17 cellular contexts compared by ENCODE assay signal in the genomic region with DNA sequence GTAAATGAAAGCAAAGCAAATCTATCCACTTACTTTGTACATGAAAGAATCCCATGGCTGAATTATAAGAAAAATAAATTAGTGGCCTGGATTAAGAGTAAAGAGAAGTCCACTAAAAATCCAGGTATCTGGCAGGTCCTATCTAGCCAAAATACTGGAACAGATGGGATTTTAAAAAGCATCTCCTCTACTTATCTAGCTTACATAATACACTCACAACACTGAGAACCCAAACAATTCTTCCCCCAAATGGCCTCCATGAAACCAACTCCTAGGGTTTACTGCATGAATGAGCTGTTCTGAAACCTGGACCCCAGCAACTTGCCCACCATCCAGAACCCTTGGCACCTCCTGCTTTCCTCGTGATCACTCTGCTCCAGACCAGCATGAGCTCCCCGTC.
DNase-seq lines count a peak whose midpoint lies in the region; FAIRE-seq and TF ChIP-seq lines count a peak whose summit lies in the region.
"Had no signal": no experiment of that assay in that cellular context is flagged by ENCODE, and none has a peak within 500 bp of the region (broad histone marks: within the 10 kb centered on the region; RNA-seq: fewer than 3 reads in every experiment).

No MANE protein-coding gene starts in this region.

- no peak overlapping the region for H3K4me3 ChIP-seq in bronchial epithelial cell (ENCODE audit: low read depth, low read length)
- H3K4me3 ChIP-seq in sigmoid colon: no peak overlapping the region
- H3K4me3 ChIP-seq: BLaER1 treated with 17β-estradiol and CSF1 and Interleukin-3, amounts not matched to agents 10 nM and 100 nM; GM12878; GM23248 had no signal

- WGBS in sigmoid colon, 2 donors: 90 to 93% methylated on average over 2 of the region's 2 CpGs

- H3K4me1 ChIP-seq in sigmoid colon: peaks cover 0 to 30% (median 7%) of the 10 kb centered on the region in 4 donors

- no peak for DNase-seq in bronchial epithelial cell (ENCODE audit: low read depth)
- DNase-seq in sigmoid colon: no peak
- DNase-seq in dermis blood vessel endothelial cell: no peak
- DNase-seq in amniotic stem cell (lab: John Stamatoyannopoulos, UW): no peak
- DNase-seq in activated CD4-positive, alpha-beta T cell treated with anti-CD3 and anti-CD28 coated beads, Interleukin-2, amount 50 U/mL, for 1 hour: no peak
- no peak for DNase-seq in NCI-H345 treated with DMSO at 0.1 percent for 48 hours (lab: John Stamatoyannopoulos, UW; ENCODE audit: unreplicated experiment)
- DNase-seq: 8988T; AML-193; Calu3; CD4-positive, alpha-beta T cell; DMS 273 treated with DMSO at 0.1 percent for 48 hours; GM23248; H7 had no signal

- H3K27ac ChIP-seq in C4-2B (0 out of 2 replicates have a peak overlapping the region, but pooled peaks have one; percentile 19), sigmoid colon (peak overlapping the region in 3 of 4 donors; percentile 30 to 55 (median 35))
- H3K27ac ChIP-seq: BLaER1 treated with 17β-estradiol and CSF1 and Interleukin-3, amounts not matched to agents 10 nM and 100 nM; GM23248 had no signal

- peak; percentile 62 for FAIRE-seq in bronchial epithelial cell (lab: Jason Lieb, UNC)
- FAIRE-seq: GM12878 had no signal

- H3K9me3 Mint-ChIP-seq in nephron: no peaks in the 10 kb centered on the region
- H3K9me3 Mint-ChIP-seq: CD4-positive, alpha-beta T cell had no signal

- H3K4me3 Mint-ChIP-seq in nephron: no peak overlapping the region
- H3K4me3 Mint-ChIP-seq: CD4-positive, alpha-beta T cell had no signal

- intact Hi-C loops in sigmoid colon (cut with DNase I): no loop called here

- no peaks in the 10 kb centered on the region for H3K27me3 ChIP-seq in bronchial epithelial cell (ENCODE audit: control insufficient read depth, insufficient read depth, low read length)
- no peaks in the 10 kb centered on the region for H3K27me3 ChIP-seq in sigmoid colon
- H3K27me3 ChIP-seq: BLaER1 treated with 17β-estradiol and CSF1 and Interleukin-3, amounts not matched to agents 10 nM and 100 nM had no signal

- H3K36me3 ChIP-seq in bronchial epithelial cell (ENCODE audit: control insufficient read depth, insufficient read depth, low read length) (no peaks in the 10 kb centered on the region), sigmoid colon (no peaks in the 10 kb centered on the region)
- H3K36me3 ChIP-seq: BLaER1 treated with 17β-estradiol and CSF1 and Interleukin-3, amounts not matched to agents 10 nM and 100 nM had no signal

- no peak for TF ChIP-seq POLR2A in sigmoid colon (IDR thresholded peaks at IDR 0.05)

- H3K4me1 Mint-ChIP-seq in nephron: peaks cover 41% of the 10 kb centered on the region

- peaks cover 6% of the 10 kb centered on the region for H3K36me3 Mint-ChIP-seq in nephron (ENCODE audit: low read depth)

- no peak for TF ChIP-seq EP300 in sigmoid colon (IDR thresholded peaks at IDR 0.05)

- H3K9me3 ChIP-seq in sigmoid colon: no peaks in the 10 kb centered on the region
- H3K9me3 ChIP-seq: BLaER1 treated with 17β-estradiol and CSF1 and Interleukin-3, amounts not matched to agents 10 nM and 100 nM had no signal

- H3K27me3 Mint-ChIP-seq in nephron (ENCODE audit: low read depth): no peaks in the 10 kb centered on the region
- H3K27me3 Mint-ChIP-seq: CD4-positive, alpha-beta T cell had no signal

- peak overlapping the region in 2 of 3 experiments; percentile 56 to 92 for H3K27ac Mint-ChIP-seq in nephron
- H3K27ac Mint-ChIP-seq: CD4-positive, alpha-beta T cell had no signal

- TF ChIP-seq CTCF in C4-2B (conservative IDR thresholded peaks at IDR 0.05): no peak
- TF ChIP-seq CTCF in bronchial epithelial cell (IDR thresholded peaks at IDR 0.05; ENCODE audit: insufficient read depth, low read length, severe bottlenecking): no peak
- TF ChIP-seq CTCF in nephron (IDR thresholded peaks at IDR 0.05; ENCODE audit: unreplicated experiment in 3 of 3): no peak
- no peak for TF ChIP-seq CTCF in sigmoid colon (IDR thresholded peaks at IDR 0.05)
